In the genomic region with DNA sequence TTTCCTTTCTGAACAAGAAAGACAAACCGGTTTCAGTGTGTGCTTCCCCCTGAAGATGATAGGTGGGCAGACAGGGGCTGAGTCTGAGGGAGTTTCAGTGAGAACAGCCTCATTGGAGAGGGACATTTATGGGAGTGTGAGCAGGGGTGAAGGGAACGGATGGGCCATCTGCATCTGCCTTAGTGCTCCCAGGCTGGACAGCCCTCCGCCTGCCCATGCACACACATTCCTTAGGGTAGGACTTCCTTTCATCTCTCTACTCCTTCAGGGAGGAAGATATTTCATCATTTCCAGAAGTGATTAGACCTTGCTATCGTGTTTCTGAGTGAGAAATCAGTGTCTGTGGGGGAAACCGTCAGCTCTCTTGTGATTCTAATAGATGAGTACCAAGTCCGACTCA, we compare ENCODE assay signal across 19 cellular contexts. TPM values are rescaled to one million over a fixed set of nuclear protein-coding genes. Genes with fewer than 3 reads are reported as not detected.
DNase-seq lines count a peak whose midpoint lies in the region; ATAC-seq, FAIRE-seq and TF ChIP-seq lines count a peak whose summit lies in the region.
"Had no signal": no experiment of that assay in that cellular context is flagged by ENCODE, and none has a peak within 500 bp of the region (broad histone marks: within the 10 kb centered on the region; RNA-seq: fewer than 3 reads in every experiment).

No MANE protein-coding gene starts in this region.

- peak overlapping the region; percentile 54 to 87 (median 73) for H3K4me2 ChIP-seq in BLaER1 treated with 17β-estradiol and CSF1 and Interleukin-3, amounts not matched to agents 10 nM and 100 nM
- H3K4me2 ChIP-seq in neuronal stem cell (ENCODE audit: insufficient read depth, low read length, poor library complexity, severe bottlenecking) = no peak overlapping the region

- H2AK5ac ChIP-seq in neuronal stem cell (ENCODE audit: low read depth, low read length) = no peak overlapping the region

- H2BK12ac ChIP-seq in neuronal stem cell (ENCODE audit: low read length) = no peak overlapping the region

- H3K79me1 ChIP-seq in neuronal stem cell (ENCODE audit: low read depth, low read length) = no peaks in the 10 kb centered on the region

- H3K18ac ChIP-seq in neuronal stem cell (ENCODE audit: low read length) = peak overlapping the region; percentile 22

- H3K9me3 Mint-ChIP-seq in immature natural killer cell = peaks cover 0 to 12% (median 1%) of the 10 kb centered on the region in 6 donors
- H3K9me3 Mint-ChIP-seq in effector memory CD8-positive, alpha-beta T cell = peaks cover 7 to 14% of the 10 kb centered on the region in 2 donors

- no peak overlapping the region for H4K91ac ChIP-seq in neuronal stem cell (ENCODE audit: low read depth, low read length, poor library complexity)

- no peak for TF ChIP-seq POLR2A in GM12891 (IDR thresholded peaks at IDR 0.05; ENCODE audit: low read depth, low read length)

- no peak overlapping the region for H3K4me3 ChIP-seq in BLaER1 treated with 17β-estradiol and CSF1 and Interleukin-3, amounts not matched to agents 10 nM and 100 nM
- H3K4me3 ChIP-seq in SK-N-MC (peak overlapping the region; percentile 63), neuronal stem cell (ENCODE audit: low read length in 2 of 2) (no peak overlapping the region)
- H3K4me3 ChIP-seq: GM23248 had no signal

- H3K27me3 Mint-ChIP-seq in immature natural killer cell (ENCODE audit: low read depth in 3 of 3) = peaks cover 5 to 11% (median 7%) of the 10 kb centered on the region in 3 donors
- H3K27me3 Mint-ChIP-seq in effector memory CD8-positive, alpha-beta T cell = peaks cover 17 to 37% of the 10 kb centered on the region in 2 donors

- no peaks in the 10 kb centered on the region for H3K36me3 Mint-ChIP-seq in immature natural killer cell
- no peaks in the 10 kb centered on the region for H3K36me3 Mint-ChIP-seq in effector memory CD8-positive, alpha-beta T cell (ENCODE audit: insufficient read depth)

- H3K36me3 ChIP-seq in BLaER1 treated with 17β-estradiol and CSF1 and Interleukin-3, amounts not matched to agents 10 nM and 100 nM = no peaks in the 10 kb centered on the region
- H3K36me3 ChIP-seq in SK-N-MC (ENCODE audit: insufficient read depth, low read length) = no peaks in the 10 kb centered on the region
- no peaks in the 10 kb centered on the region for H3K36me3 ChIP-seq in neuronal stem cell (replicated peaks in 1 of 2; ENCODE audit: control insufficient read depth in 2 of 2, insufficient read depth in 2 of 2, low read length in 2 of 2)
- H3K36me3 ChIP-seq: BE2C had no signal

- no peak overlapping the region for H2BK120ac ChIP-seq in neuronal stem cell (ENCODE audit: low read depth, low read length)

- no peak overlapping the region for H3K4ac ChIP-seq in neuronal stem cell (ENCODE audit: low read length)

- no peak overlapping the region for H4K8ac ChIP-seq in neuronal stem cell (ENCODE audit: low read depth, low read length)

- peaks cover 16 to 28% (median 23%) of the 10 kb centered on the region in 10 experiments; a peak in 19 of 20 replicates for H3K4me1 ChIP-seq in BLaER1 treated with 17β-estradiol and CSF1 and Interleukin-3, amounts not matched to agents 10 nM and 100 nM
- peaks cover 0 to 13% of the 10 kb centered on the region in 2 donors for H3K4me1 ChIP-seq in neuronal stem cell (ENCODE audit: control insufficient read depth in 2 of 2, insufficient read depth in 1 of 2, low read depth in 1 of 2, low read length in 2 of 2)
- H3K4me1 ChIP-seq: BE2C had no signal

- H4K20me1 ChIP-seq in BLaER1 treated with 17β-estradiol and CSF1 and Interleukin-3, amounts not matched to agents 10 nM and 100 nM = no peaks in the 10 kb centered on the region

- no peak for DNase-seq in SK-N-MC (ENCODE audit: low read depth, low spot score)
- DNase-seq in neuronal stem cell (ENCODE audit: low spot score) = no peak
- no peak for DNase-seq in immature natural killer cell
- no peak for DNase-seq in effector memory CD8-positive, alpha-beta T cell
- no peak for DNase-seq in GM12891 (ENCODE audit: insufficient read length, low spot score)
- DNase-seq: BE2C, Calu3, DMS 273 treated with DMSO at 0.1 percent for 48 hours, DMS79 treated with DMSO at 0.1 percent for 48 hours, EL, GM23248 had no signal

- no peak for ATAC-seq in effector memory CD8-positive, alpha-beta T cell (replicated peaks)
- ATAC-seq in GM18909 (IDR thresholded peaks at IDR 0.05; ENCODE audit: poor library complexity, unreplicated experiment) = no peak

- peak overlapping the region in 3 of 11 experiments; percentile 6 to 28 (median 9); a peak in 1 of 22 replicates for H3K9ac ChIP-seq in BLaER1 treated with 17β-estradiol and CSF1 and Interleukin-3, amounts not matched to agents 10 nM and 100 nM
- no peak overlapping the region for H3K9ac ChIP-seq in SK-N-MC (ENCODE audit: insufficient read length)
- no peak overlapping the region for H3K9ac ChIP-seq in neuronal stem cell (ENCODE audit: low read depth, low read length, poor library complexity)
- H3K9ac ChIP-seq: GM23248 had no signal

- WGBS in neuronal stem cell (ENCODE audit: extremely low coverage in 2 of 2, insufficient read length in 2 of 2, insufficient replicate concordance in 1 of 2), 2 donors = no CpG with 5 or more reads among the region's 6 CpGs

- H3K14ac ChIP-seq in neuronal stem cell (ENCODE audit: low read length) = no peak overlapping the region

- no peak overlapping the region for H2AFZ ChIP-seq in neuronal stem cell (ENCODE audit: low read length)
- H2AFZ ChIP-seq: GM23248 had no signal

- H3K27me3 ChIP-seq in BLaER1 treated with 17β-estradiol and CSF1 and Interleukin-3, amounts not matched to agents 10 nM and 100 nM = peaks cover 11 to 12% (median 11%) of the 10 kb centered on the region in 11 experiments; a peak in 21 of 22 replicates
- H3K27me3 ChIP-seq in layer of hippocampus (ENCODE audit: control insufficient read depth, insufficient read depth, low read length) (peaks cover 25% of the 10 kb centered on the region), neuronal stem cell (ENCODE audit: control insufficient read depth in 3 of 3, insufficient read depth in 3 of 3, low read depth in 1 of 3, low read length in 3 of 3) (peaks cover 4 to 56% (median 17%) of the 10 kb centered on the region in 3 experiments)
- H3K27me3 ChIP-seq: BE2C had no signal

- peaks cover 5 to 17% (median 10%) of the 10 kb centered on the region in 11 experiments; a peak in 17 of 22 replicates for H3K9me3 ChIP-seq in BLaER1 treated with 17β-estradiol and CSF1 and Interleukin-3, amounts not matched to agents 10 nM and 100 nM (replicated peaks in 1 of 11)
- no peaks in the 10 kb centered on the region for H3K9me3 ChIP-seq in SK-N-MC (ENCODE audit: low read depth, low read length)
- peaks cover 0 to 1% of the 10 kb centered on the region in 2 donors for H3K9me3 ChIP-seq in neuronal stem cell (replicated peaks in 1 of 2; ENCODE audit: control insufficient read depth in 2 of 2, insufficient read depth in 1 of 2, low read depth in 1 of 2, low read length in 2 of 2)
- H3K9me3 ChIP-seq: BE2C had no signal

- H3K4me1 Mint-ChIP-seq in immature natural killer cell = no peaks in the 10 kb centered on the region
- no peaks in the 10 kb centered on the region for H3K4me1 Mint-ChIP-seq in effector memory CD8-positive, alpha-beta T cell (ENCODE audit: low read depth in 2 of 2)

- FAIRE-seq in GM12891 (lab: Jason Lieb, UNC) = no peak
- FAIRE-seq: A204.1, G401.6, H54 had no signal

- no peak overlapping the region for H3K4me3 Mint-ChIP-seq in immature natural killer cell
- H3K4me3 Mint-ChIP-seq in effector memory CD8-positive, alpha-beta T cell = no peak overlapping the region

- H3K27ac Mint-ChIP-seq in immature natural killer cell = no peak overlapping the region
- H3K27ac Mint-ChIP-seq in effector memory CD8-positive, alpha-beta T cell = no peak overlapping the region

- no peak overlapping the region for H2BK5ac ChIP-seq in neuronal stem cell (ENCODE audit: low read length)

- H2BK15ac ChIP-seq in neuronal stem cell (ENCODE audit: low read length) = no peak overlapping the region

- H3K23ac ChIP-seq in neuronal stem cell (ENCODE audit: low read depth, low read length, poor library complexity) = no peak overlapping the region

- peak overlapping the region in 2 of 11 experiments; percentile 19 to 25; a peak in 3 of 22 replicates for H3K27ac ChIP-seq in BLaER1 treated with 17β-estradiol and CSF1 and Interleukin-3, amounts not matched to agents 10 nM and 100 nM
- H3K27ac ChIP-seq in SK-N-MC (peak overlapping the region; percentile 77), layer of hippocampus (ENCODE audit: low read depth, low read length) (peak overlapping the region; percentile 10), neuronal stem cell (replicated peaks; ENCODE audit: low read length) (no peak overlapping the region)
- H3K27ac ChIP-seq: GM23248, HL-60 had no signal

TF ChIP-seq in GM12891, 5 proteins besides CTCF, POLR2A, EP300 and RAD21:
- TF ChIP-seq SPI1 (IDR thresholded peaks at IDR 0.05; ENCODE audit: low read depth, low read length) = no peak
- TF ChIP-seq POU2F2 (IDR thresholded peaks at IDR 0.05; ENCODE audit: low read depth, low read length) = no peak
- TF ChIP-seq TAF1 (IDR thresholded peaks at IDR 0.05; ENCODE audit: low read depth, low read length) = no peak
- no peak for TF ChIP-seq POLR2AphosphoS5 (IDR thresholded peaks at IDR 0.05; ENCODE audit: low read depth, low read length)
- no peak for TF ChIP-seq PAX5 (IDR thresholded peaks at IDR 0.05; ENCODE audit: insufficient read depth, low read length, severe bottlenecking)

RNA-seq across cellular contexts. Expression of gene SHISA6, which starts 3.8 kb away (rescaled TPM):
- polyA plus RNA-seq in neuronal stem cell (2013, experiment 1 of 2) = 2.7 TPM
- 2.8 TPM for polyA plus RNA-seq in neuronal stem cell (2013, experiment 2 of 2)
- not detected for polyA plus RNA-seq in immature natural killer cell
- not detected for polyA plus RNA-seq in GM12891 (2012; ENCODE audit: low read depth, missing spikeins)
- polyA plus RNA-seq: AG04450, GM23248 had no signal
